ENCODE assay signal across 8 cellular contexts in the genomic region with DNA sequence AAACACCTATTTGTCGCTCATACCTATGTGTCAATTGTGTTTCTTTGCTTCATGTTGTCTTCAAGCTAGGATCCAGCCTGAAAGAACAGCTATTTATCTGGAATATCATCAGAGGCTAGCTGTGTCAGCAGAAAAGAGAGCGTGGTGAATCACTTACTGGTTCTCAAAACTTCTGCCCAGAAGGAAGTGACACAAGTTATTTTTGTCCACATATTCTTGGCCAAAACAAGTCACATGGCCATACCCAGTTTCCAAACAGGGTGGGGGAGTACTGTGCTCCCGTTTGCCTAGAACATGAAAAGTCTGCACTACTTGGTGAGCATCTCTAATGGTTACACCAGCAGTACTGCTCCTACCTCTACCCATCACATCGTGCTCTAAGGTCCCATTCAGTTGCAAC.
DNase-seq lines count a peak whose midpoint lies in the region; ATAC-seq and TF ChIP-seq lines count a peak whose summit lies in the region.

No MANE protein-coding gene starts in this region.

- no peak overlapping the region for H3K9ac ChIP-seq in neural progenitor cell
- no peak overlapping the region for H3K9ac ChIP-seq in mesendoderm (ENCODE audit: low read length)

- no peak overlapping the region for H3K23ac ChIP-seq in mesendoderm (ENCODE audit: low read length)

- peaks cover 51% of the 10 kb centered on the region for H3F3A ChIP-seq in neural progenitor cell (ENCODE audit: low read depth)

- DNase-seq in astrocyte of the spinal cord (ENCODE audit: low read depth, low spot score) (peak; percentile 30), neural progenitor cell (ENCODE audit: low spot score) (no peak), T-cell (no peak), mesendoderm (no peak)
- DNase-seq in effector memory CD4-positive, alpha-beta T cell = no peak
- no peak for DNase-seq in activated CD4-positive, alpha-beta T cell treated with anti-CD3 and anti-CD28 coated beads, Interleukin-2, amount 50 U/mL, for 48 hours

- H3K4me1 Mint-ChIP-seq in neural progenitor cell (peaks cover 13% of the 10 kb centered on the region), T-cell (no peaks in the 10 kb centered on the region)

- H3K4me2 ChIP-seq in neural progenitor cell (no peak overlapping the region), mesendoderm (ENCODE audit: low read length) (no peak overlapping the region)

- in situ Hi-C loops in astrocyte of the spinal cord (cut with HindIII; ENCODE audit: low sequenced_read_pairs) = no loop called here

- no peak overlapping the region for H3K56ac ChIP-seq in mesendoderm (ENCODE audit: low read length)

- peaks cover 9% of the 10 kb centered on the region for H3K9me3 ChIP-seq in neural progenitor cell (ENCODE audit: low read depth)
- no peaks in the 10 kb centered on the region for H3K9me3 ChIP-seq in effector memory CD4-positive, alpha-beta T cell (ENCODE audit: control insufficient read depth, low read length)

- TF ChIP-seq CTCF in astrocyte of the spinal cord (IDR thresholded peaks at IDR 0.05; ENCODE audit: low read depth, low read length) (no peak), neural progenitor cell (IDR thresholded peaks at IDR 0.05) (no peak)

- H3K79me2 ChIP-seq in neural progenitor cell (ENCODE audit: low read depth) (no peaks in the 10 kb centered on the region), mesendoderm (ENCODE audit: control insufficient read depth, insufficient read depth, low read length) (no peaks in the 10 kb centered on the region)

- H3K36me3 Mint-ChIP-seq in neural progenitor cell (no peaks in the 10 kb centered on the region), T-cell (no peaks in the 10 kb centered on the region)

- peaks cover 9% of the 10 kb centered on the region for H3K36me3 ChIP-seq in neural progenitor cell
- no peaks in the 10 kb centered on the region for H3K36me3 ChIP-seq in mesendoderm (ENCODE audit: control insufficient read depth, insufficient read depth, low read length)
- H3K36me3 ChIP-seq in effector memory CD4-positive, alpha-beta T cell (ENCODE audit: control insufficient read depth, insufficient read depth, low read length) = no peaks in the 10 kb centered on the region

- H3K9me3 Mint-ChIP-seq in neural progenitor cell (peaks cover 5% of the 10 kb centered on the region), T-cell (no peaks in the 10 kb centered on the region)

- WGBS in mesendoderm (ENCODE audit: extremely low coverage, insufficient coverage, low lambda C conversion rate) = no CpG with 5 or more reads among the region's 4 CpGs

- H4K20me1 ChIP-seq in neural progenitor cell (ENCODE audit: low read depth) = no peaks in the 10 kb centered on the region

- H4K8ac ChIP-seq in mesendoderm (ENCODE audit: low read depth, low read length) = no peak overlapping the region

- H3K4me3 ChIP-seq in astrocyte of the spinal cord (ENCODE audit: low read depth, low read length) = no peak overlapping the region
- H3K4me3 ChIP-seq in neural progenitor cell = no peak overlapping the region
- H3K4me3 ChIP-seq in mesendoderm (ENCODE audit: low read length) = no peak overlapping the region
- H3K4me3 ChIP-seq in effector memory CD4-positive, alpha-beta T cell (ENCODE audit: insufficient read depth, low read depth, low read length, poor library complexity, severe bottlenecking) = no peak overlapping the region

- H3K27ac ChIP-seq in neural progenitor cell (peak overlapping the region; percentile 70), mesendoderm (ENCODE audit: low read depth, low read length) (no peak overlapping the region)
- no peak overlapping the region for H3K27ac ChIP-seq in effector memory CD4-positive, alpha-beta T cell (ENCODE audit: insufficient read depth, low read length, poor library complexity, severe bottlenecking)

- H3K79me1 ChIP-seq in mesendoderm (ENCODE audit: low read length) = no peaks in the 10 kb centered on the region

- no peak overlapping the region for H3K18ac ChIP-seq in mesendoderm (ENCODE audit: low read length)

- CTCF ChIA-PET in T-cell (lab: Charles Lee) = interaction anchor here in 1 of 2 donors (0.5 kb wide), 1 partner anchor 111 kb away, joined by 3 read pairs; no protein-coding TSS in a partner anchor

- no peak overlapping the region for H3K27ac Mint-ChIP-seq in neural progenitor cell
- H3K27ac Mint-ChIP-seq in T-cell = no peak overlapping the region

- H4K5ac ChIP-seq in mesendoderm (ENCODE audit: low read length) = no peak overlapping the region

- no peaks in the 10 kb centered on the region for H3K27me3 Mint-ChIP-seq in neural progenitor cell (ENCODE audit: insufficient read depth, low read depth)
- H3K27me3 Mint-ChIP-seq in T-cell = peaks cover 0 to 4% of the 10 kb centered on the region in 2 donors

- POLR2A ChIA-PET in T-cell (lab: Charles Lee) = no interaction called here

- H3K27me3 ChIP-seq in neural progenitor cell (no peaks in the 10 kb centered on the region), mesendoderm (ENCODE audit: insufficient read depth, low read length, poor library complexity) (no peaks in the 10 kb centered on the region)
- H3K27me3 ChIP-seq in effector memory CD4-positive, alpha-beta T cell (replicated peaks; ENCODE audit: control insufficient read depth, insufficient read depth, low read length, poor library complexity, severe bottlenecking) = no peaks in the 10 kb centered on the region

- H2BK120ac ChIP-seq in mesendoderm (ENCODE audit: low read depth, low read length) = no peak overlapping the region

- no peak overlapping the region for H2AK5ac ChIP-seq in mesendoderm (ENCODE audit: low read length)

- peaks cover 20% of the 10 kb centered on the region for H3K4me1 ChIP-seq in neural progenitor cell
- no peaks in the 10 kb centered on the region for H3K4me1 ChIP-seq in mesendoderm (ENCODE audit: control insufficient read depth, low read depth, low read length)
- no peaks in the 10 kb centered on the region for H3K4me1 ChIP-seq in effector memory CD4-positive, alpha-beta T cell (ENCODE audit: control insufficient read depth, insufficient read depth, low read length, poor library complexity, severe bottlenecking)

- peak; percentile 86 for ATAC-seq in GM18867 (IDR thresholded peaks at IDR 0.05; ENCODE audit: unreplicated experiment)
- peak; percentile 61 for ATAC-seq in HG03045 (IDR thresholded peaks at IDR 0.05; ENCODE audit: unreplicated experiment)
- ATAC-seq in T-cell (replicated peaks in 1 of 4) = no peak

- no peak overlapping the region for H2BK5ac ChIP-seq in mesendoderm (ENCODE audit: low read length)

- H3K4ac ChIP-seq in mesendoderm (ENCODE audit: low read depth, low read length) = no peak overlapping the region

- H3K4me3 Mint-ChIP-seq in neural progenitor cell = no peak overlapping the region
- no peak overlapping the region for H3K4me3 Mint-ChIP-seq in T-cell

- no peak overlapping the region for H2AFZ ChIP-seq in neural progenitor cell (replicated peaks)

- H2BK15ac ChIP-seq in mesendoderm (replicated peaks; ENCODE audit: low read depth) = no peak overlapping the region

Comparison
In these comparisons a context has a peak if more than half of its experiments do, and no peak if none do; other contexts are left out.
1. ATAC-seq: peak in GM18867 (single experiment) and HG03045 (single experiment); none in T-cell (0 of 4).